ENCODE assay signal across 1 cellular context in the genomic region with DNA sequence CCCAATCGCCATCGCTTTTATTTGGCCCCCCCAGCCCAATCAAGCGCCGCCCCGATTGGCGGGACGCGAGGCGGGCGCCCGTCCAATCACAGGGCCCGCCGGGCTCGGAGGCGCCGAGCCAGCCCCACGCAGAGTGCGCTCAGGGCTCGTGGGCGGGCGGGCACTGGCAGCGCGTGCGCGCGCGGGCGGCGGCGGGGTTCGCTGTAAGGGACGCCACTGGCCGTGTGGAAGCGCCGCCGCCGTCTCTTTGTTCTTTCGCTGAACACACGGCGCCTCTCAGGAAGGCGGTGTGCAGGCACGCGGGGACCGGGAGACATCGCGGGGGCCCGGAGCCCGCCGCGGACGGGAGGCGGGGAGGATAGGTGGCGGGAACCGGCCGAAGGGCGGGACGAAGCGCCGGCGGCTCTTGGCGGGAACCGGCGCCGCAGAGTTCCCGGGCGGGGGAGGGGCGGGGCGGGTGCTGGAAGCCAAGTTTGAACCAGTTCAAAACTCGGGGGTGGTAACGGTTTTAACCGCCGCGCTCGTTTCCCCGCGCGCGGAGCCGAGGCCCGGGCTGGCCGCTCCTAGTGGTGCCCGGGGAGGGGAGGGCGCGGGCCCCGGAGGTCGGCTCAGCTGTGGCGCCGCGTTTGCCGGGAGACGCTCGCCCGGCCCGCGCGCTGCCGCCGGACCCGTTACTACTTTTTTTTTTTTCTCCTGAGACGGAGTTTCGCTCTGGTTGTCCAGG.
TF ChIP-seq lines count a peak whose summit lies in the region.

No MANE protein-coding gene starts in this region.

TF ChIP-seq in HEK293, 187 proteins besides CTCF, POLR2A, EP300 and RAD21 (continued from another document and continues in another):
- TF ChIP-seq, protein P1, sequence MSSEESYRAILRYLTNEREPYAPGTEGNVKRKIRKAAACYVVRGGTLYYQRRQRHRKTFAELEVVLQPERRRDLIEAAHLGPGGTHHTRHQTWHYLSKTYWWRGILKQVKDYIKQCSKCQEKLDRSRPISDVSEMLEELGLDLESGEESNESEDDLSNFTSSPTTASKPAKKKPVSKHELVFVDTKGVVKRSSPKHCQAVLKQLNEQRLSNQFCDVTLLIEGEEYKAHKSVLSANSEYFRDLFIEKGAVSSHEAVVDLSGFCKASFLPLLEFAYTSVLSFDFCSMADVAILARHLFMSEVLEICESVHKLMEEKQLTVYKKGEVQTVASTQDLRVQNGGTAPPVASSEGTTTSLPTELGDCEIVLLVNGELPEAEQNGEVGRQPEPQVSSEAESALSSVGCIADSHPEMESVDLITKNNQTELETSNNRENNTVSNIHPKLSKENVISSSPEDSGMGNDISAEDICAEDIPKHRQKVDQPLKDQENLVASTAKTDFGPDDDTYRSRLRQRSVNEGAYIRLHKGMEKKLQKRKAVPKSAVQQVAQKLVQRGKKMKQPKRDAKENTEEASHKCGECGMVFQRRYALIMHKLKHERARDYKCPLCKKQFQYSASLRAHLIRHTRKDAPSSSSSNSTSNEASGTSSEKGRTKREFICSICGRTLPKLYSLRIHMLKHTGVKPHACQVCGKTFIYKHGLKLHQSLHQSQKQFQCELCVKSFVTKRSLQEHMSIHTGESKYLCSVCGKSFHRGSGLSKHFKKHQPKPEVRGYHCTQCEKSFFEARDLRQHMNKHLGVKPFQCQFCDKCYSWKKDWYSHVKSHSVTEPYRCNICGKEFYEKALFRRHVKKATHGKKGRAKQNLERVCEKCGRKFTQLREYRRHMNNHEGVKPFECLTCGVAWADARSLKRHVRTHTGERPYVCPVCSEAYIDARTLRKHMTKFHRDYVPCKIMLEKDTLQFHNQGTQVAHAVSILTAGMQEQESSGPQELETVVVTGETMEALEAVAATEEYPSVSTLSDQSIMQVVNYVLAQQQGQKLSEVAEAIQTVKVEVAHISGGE (tag by site-specific recombination; conservative IDR thresholded peaks at IDR 0.05; ENCODE audit: low read depth), result peak; percentile 44
- peak; percentile 86 for TF ChIP-seq SP7 (tag by site-specific recombination; IDR thresholded peaks at IDR 0.05)
- no peak for TF ChIP-seq ZNF10 (tag by site-specific recombination; IDR thresholded peaks at IDR 0.05)
- TF ChIP-seq, protein P2, sequence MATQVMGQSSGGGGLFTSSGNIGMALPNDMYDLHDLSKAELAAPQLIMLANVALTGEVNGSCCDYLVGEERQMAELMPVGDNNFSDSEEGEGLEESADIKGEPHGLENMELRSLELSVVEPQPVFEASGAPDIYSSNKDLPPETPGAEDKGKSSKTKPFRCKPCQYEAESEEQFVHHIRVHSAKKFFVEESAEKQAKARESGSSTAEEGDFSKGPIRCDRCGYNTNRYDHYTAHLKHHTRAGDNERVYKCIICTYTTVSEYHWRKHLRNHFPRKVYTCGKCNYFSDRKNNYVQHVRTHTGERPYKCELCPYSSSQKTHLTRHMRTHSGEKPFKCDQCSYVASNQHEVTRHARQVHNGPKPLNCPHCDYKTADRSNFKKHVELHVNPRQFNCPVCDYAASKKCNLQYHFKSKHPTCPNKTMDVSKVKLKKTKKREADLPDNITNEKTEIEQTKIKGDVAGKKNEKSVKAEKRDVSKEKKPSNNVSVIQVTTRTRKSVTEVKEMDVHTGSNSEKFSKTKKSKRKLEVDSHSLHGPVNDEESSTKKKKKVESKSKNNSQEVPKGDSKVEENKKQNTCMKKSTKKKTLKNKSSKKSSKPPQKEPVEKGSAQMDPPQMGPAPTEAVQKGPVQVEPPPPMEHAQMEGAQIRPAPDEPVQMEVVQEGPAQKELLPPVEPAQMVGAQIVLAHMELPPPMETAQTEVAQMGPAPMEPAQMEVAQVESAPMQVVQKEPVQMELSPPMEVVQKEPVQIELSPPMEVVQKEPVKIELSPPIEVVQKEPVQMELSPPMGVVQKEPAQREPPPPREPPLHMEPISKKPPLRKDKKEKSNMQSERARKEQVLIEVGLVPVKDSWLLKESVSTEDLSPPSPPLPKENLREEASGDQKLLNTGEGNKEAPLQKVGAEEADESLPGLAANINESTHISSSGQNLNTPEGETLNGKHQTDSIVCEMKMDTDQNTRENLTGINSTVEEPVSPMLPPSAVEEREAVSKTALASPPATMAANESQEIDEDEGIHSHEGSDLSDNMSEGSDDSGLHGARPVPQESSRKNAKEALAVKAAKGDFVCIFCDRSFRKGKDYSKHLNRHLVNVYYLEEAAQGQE (tag by site-specific recombination; IDR thresholded peaks at IDR 0.05), result no peak
- TF ChIP-seq, protein P3, sequence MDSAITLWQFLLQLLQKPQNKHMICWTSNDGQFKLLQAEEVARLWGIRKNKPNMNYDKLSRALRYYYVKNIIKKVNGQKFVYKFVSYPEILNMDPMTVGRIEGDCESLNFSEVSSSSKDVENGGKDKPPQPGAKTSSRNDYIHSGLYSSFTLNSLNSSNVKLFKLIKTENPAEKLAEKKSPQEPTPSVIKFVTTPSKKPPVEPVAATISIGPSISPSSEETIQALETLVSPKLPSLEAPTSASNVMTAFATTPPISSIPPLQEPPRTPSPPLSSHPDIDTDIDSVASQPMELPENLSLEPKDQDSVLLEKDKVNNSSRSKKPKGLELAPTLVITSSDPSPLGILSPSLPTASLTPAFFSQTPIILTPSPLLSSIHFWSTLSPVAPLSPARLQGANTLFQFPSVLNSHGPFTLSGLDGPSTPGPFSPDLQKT (IDR thresholded peaks at IDR 0.05; ENCODE audit: borderline replicate concordance, low read depth, low read length), result no peak
- TF ChIP-seq ZNF555 (tag by site-specific recombination; conservative IDR thresholded peaks at IDR 0.05), result no peak
- peak; percentile 79 for TF ChIP-seq SP2 (tag by site-specific recombination; IDR thresholded peaks at IDR 0.05)
- TF ChIP-seq ZNF658 (tag by site-specific recombination; IDR thresholded peaks at IDR 0.05), result no peak
- TF ChIP-seq ZNF670 (tag by site-specific recombination; IDR thresholded peaks at IDR 0.05; ENCODE audit: low read depth), result no peak
- TF ChIP-seq ZNF585B (tag by site-specific recombination; IDR thresholded peaks at IDR 0.05), result 0 out of 2 replicates have a peak, but pooled peaks have one; percentile 6
- no peak for TF ChIP-seq ZNF175 (tag by site-specific recombination; IDR thresholded peaks at IDR 0.05)
- TF ChIP-seq ZNF114 (tag by site-specific recombination; IDR thresholded peaks at IDR 0.05), result no peak
- TF ChIP-seq ZNF174 (tag by site-specific recombination; IDR thresholded peaks at IDR 0.05), result no peak
- peak; percentile 95 for TF ChIP-seq ZBTB20 (tag by site-specific recombination; IDR thresholded peaks at IDR 0.05)
- no peak for TF ChIP-seq TRIM28 (IDR thresholded peaks at IDR 0.05; ENCODE audit: borderline replicate concordance, low read length)
- peak; percentile 91; the same call in 1 of the 2 replicates for TF ChIP-seq ZNF24 (tag by site-specific recombination; IDR thresholded peaks at IDR 0.05)
- TF ChIP-seq TCF7L2 (IDR thresholded peaks at IDR 0.05; ENCODE audit: borderline replicate concordance, low read depth, low read length), result peak; percentile 84; the same call in 1 of the 2 replicates
- TF ChIP-seq ZNF530 (tag by site-specific recombination; IDR thresholded peaks at IDR 0.05; ENCODE audit: low read depth), result no peak
- no peak for TF ChIP-seq ZNF214 (tag by site-specific recombination; IDR thresholded peaks at IDR 0.05; ENCODE audit: borderline replicate concordance)
- no peak for TF ChIP-seq ZNF560 (tag by site-specific recombination; IDR thresholded peaks at IDR 0.05; ENCODE audit: borderline replicate concordance)
- TF ChIP-seq ZNF121 (tag by site-specific recombination; IDR thresholded peaks at IDR 0.05), result no peak
- no peak for TF ChIP-seq ZNF621 (tag by site-specific recombination; IDR thresholded peaks at IDR 0.05)
- TF ChIP-seq ZBTB48 (tag by site-specific recombination; IDR thresholded peaks at IDR 0.05), result peak; percentile 89
- TF ChIP-seq ZNF155 (tag by site-specific recombination; IDR thresholded peaks at IDR 0.05), result no peak
- peak; percentile 94 for TF ChIP-seq KLF17 (tag by site-specific recombination; IDR thresholded peaks at IDR 0.05)
- no peak for TF ChIP-seq ZNF140 (tag by site-specific recombination; IDR thresholded peaks at IDR 0.05)
- TF ChIP-seq ZNF362 (tag by site-specific recombination; IDR thresholded peaks at IDR 0.05), result no peak
- TF ChIP-seq ZNF837 (tag by site-specific recombination; IDR thresholded peaks at IDR 0.05), result no peak
- TF ChIP-seq ZNF596 (tag by site-specific recombination; IDR thresholded peaks at IDR 0.05), result peak; percentile 46; the same call in 1 of the 2 replicates
- TF ChIP-seq ZNF148 (tag by site-specific recombination; IDR thresholded peaks at IDR 0.05; ENCODE audit: borderline replicate concordance), result no peak
- TF ChIP-seq ZBTB1 (tag by site-specific recombination; IDR thresholded peaks at IDR 0.05), result no peak
- TF ChIP-seq ZFP3 (tag by site-specific recombination; IDR thresholded peaks at IDR 0.05; ENCODE audit: low read depth), result no peak
- no peak for TF ChIP-seq ZNF571 (tag by site-specific recombination; IDR thresholded peaks at IDR 0.05)
- TF ChIP-seq ZFP37 (tag by site-specific recombination; IDR thresholded peaks at IDR 0.05), result no peak
- TF ChIP-seq ZNF558 (tag by site-specific recombination; IDR thresholded peaks at IDR 0.05), result no peak
- TF ChIP-seq ZNF248 (tag by site-specific recombination; IDR thresholded peaks at IDR 0.05), result no peak
- peak; percentile 49; the same call in 1 of the 2 replicates for TF ChIP-seq ZBTB7A (tag by site-specific recombination; IDR thresholded peaks at IDR 0.05; ENCODE audit: low read depth)
- 0 out of 2 replicates have a peak, but pooled peaks have one; percentile 16 for TF ChIP-seq ZNF610 (tag by site-specific recombination; IDR thresholded peaks at IDR 0.05; ENCODE audit: borderline replicate concordance)
- TF ChIP-seq ZNF211 (tag by site-specific recombination; IDR thresholded peaks at IDR 0.05; ENCODE audit: low read depth), result no peak
- TF ChIP-seq BCL11B (tag by site-specific recombination; IDR thresholded peaks at IDR 0.05; ENCODE audit: low read depth), result no peak; the same call in none of the 2 replicates
- peak; percentile 88 for TF ChIP-seq ZNF324 (tag by site-specific recombination; IDR thresholded peaks at IDR 0.05)
- TF ChIP-seq IKZF3 (tag by site-specific recombination; IDR thresholded peaks at IDR 0.05), result peak; percentile 60; the same call in 1 of the 2 replicates
- TF ChIP-seq WT1 (tag by site-specific recombination; IDR thresholded peaks at IDR 0.05), result peak; percentile 56; the same call in 1 of the 2 replicates
- peak; percentile 90 for TF ChIP-seq ZBTB26 (tag by site-specific recombination; optimal IDR thresholded peaks at IDR 0.05)
- TF ChIP-seq ZNF830 (tag by site-specific recombination; IDR thresholded peaks at IDR 0.05; ENCODE audit: low read depth), result no peak
- no peak for TF ChIP-seq ZNF416 (tag by site-specific recombination; IDR thresholded peaks at IDR 0.05)
- no peak; the same call in 1 of the 2 replicates for TF ChIP-seq OSR2 (tag by site-specific recombination; IDR thresholded peaks at IDR 0.05)
- TF ChIP-seq ZNF37A (tag by site-specific recombination; IDR thresholded peaks at IDR 0.05), result no peak
- TF ChIP-seq ZNF423 (tag by site-specific recombination; IDR thresholded peaks at IDR 0.05), result no peak; the same call in 1 of the 2 replicates
- TF ChIP-seq, protein P4, sequence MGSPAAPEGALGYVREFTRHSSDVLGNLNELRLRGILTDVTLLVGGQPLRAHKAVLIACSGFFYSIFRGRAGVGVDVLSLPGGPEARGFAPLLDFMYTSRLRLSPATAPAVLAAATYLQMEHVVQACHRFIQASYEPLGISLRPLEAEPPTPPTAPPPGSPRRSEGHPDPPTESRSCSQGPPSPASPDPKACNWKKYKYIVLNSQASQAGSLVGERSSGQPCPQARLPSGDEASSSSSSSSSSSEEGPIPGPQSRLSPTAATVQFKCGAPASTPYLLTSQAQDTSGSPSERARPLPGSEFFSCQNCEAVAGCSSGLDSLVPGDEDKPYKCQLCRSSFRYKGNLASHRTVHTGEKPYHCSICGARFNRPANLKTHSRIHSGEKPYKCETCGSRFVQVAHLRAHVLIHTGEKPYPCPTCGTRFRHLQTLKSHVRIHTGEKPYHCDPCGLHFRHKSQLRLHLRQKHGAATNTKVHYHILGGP (tag by site-specific recombination; IDR thresholded peaks at IDR 0.05), result no peak
- no peak for TF ChIP-seq ZNF366 (tag by site-specific recombination; conservative IDR thresholded peaks at IDR 0.05)
- TF ChIP-seq ZNF654 (tag by site-specific recombination; IDR thresholded peaks at IDR 0.05; ENCODE audit: low read depth), result no peak
